8 cellular contexts compared by ENCODE assay signal in genomic region chrX:45849261-45849660, GRCh38.
DNase-seq lines count a peak whose midpoint lies in the region; ATAC-seq, FAIRE-seq and TF ChIP-seq lines count a peak whose summit lies in the region.

No MANE protein-coding gene starts in this region.

- DNase-seq in CD8-positive, alpha-beta memory T cell: peak in 3 of 5 donors; percentile 16 to 45 (median 19)
- peak; percentile 57 for DNase-seq in HCT116 (ENCODE audit: low read depth, low spot score)
- no peak for DNase-seq in RWPE2 (ENCODE audit: low spot score)
- peak; percentile 88 for DNase-seq in choroid plexus epithelial cell (ENCODE audit: low read depth)
- no peak for DNase-seq in mesothelial cell of epicardium (ENCODE audit: low spot score in 2 of 2, unreplicated experiment in 2 of 2)
- no peak for DNase-seq in GM12891 (ENCODE audit: insufficient read length, low spot score)

- POLR2A ChIA-PET in CD8-positive, alpha-beta memory T cell (lab: Charles Lee): no interaction called here
- POLR2A ChIA-PET in HCT116 (lab: Charles Lee): no interaction called here

- no peaks in the 10 kb centered on the region for H3K9me3 ChIP-seq in CD8-positive, alpha-beta memory T cell (ENCODE audit: low read length)
- no peaks in the 10 kb centered on the region for H3K9me3 ChIP-seq in HCT116 (ENCODE audit: control insufficient read depth in 1 of 2, insufficient read depth in 1 of 2, low read depth in 1 of 2, low read length in 2 of 2)
- H3K9me3 ChIP-seq in RWPE2 (ENCODE audit: severe bottlenecking): no peaks in the 10 kb centered on the region

- peak overlapping the region; percentile 93 to 96 (median 95) for H3K4me3 Mint-ChIP-seq in CD8-positive, alpha-beta memory T cell
- peak overlapping the region; percentile 90 for H3K4me3 Mint-ChIP-seq in mesothelial cell of epicardium

- no peak overlapping the region for H3K27ac ChIP-seq in CD8-positive, alpha-beta memory T cell (ENCODE audit: low read depth, low read length)
- H3K27ac ChIP-seq in HCT116 (ENCODE audit: low read depth, low read length) (peak overlapping the region; percentile 87; the same call in 1 of the 2 replicates), RWPE2 (ENCODE audit: poor library complexity, severe bottlenecking) (peak overlapping the region; percentile 86)

- H4K20me1 ChIP-seq in HCT116 (ENCODE audit: insufficient read depth): no peaks in the 10 kb centered on the region

- H3K27me3 ChIP-seq in CD8-positive, alpha-beta memory T cell (ENCODE audit: insufficient read depth, low read length, poor library complexity, severe bottlenecking): no peaks in the 10 kb centered on the region
- H3K27me3 ChIP-seq in HCT116 (ENCODE audit: insufficient read depth, low read length) (no peaks in the 10 kb centered on the region), RWPE2 (ENCODE audit: insufficient read depth, poor library complexity, severe bottlenecking) (no peaks in the 10 kb centered on the region)

- H2AFZ ChIP-seq in HCT116 (ENCODE audit: low read depth, low read length, poor library complexity, severe bottlenecking): no peak overlapping the region

- peak overlapping the region; percentile 72 for H3K4me2 ChIP-seq in HCT116 (ENCODE audit: low read length)

- peaks cover 0 to 3% of the 10 kb centered on the region in 2 donors for H3K27me3 Mint-ChIP-seq in CD8-positive, alpha-beta memory T cell
- H3K27me3 Mint-ChIP-seq in mesothelial cell of epicardium (ENCODE audit: low read depth): peaks cover 6% of the 10 kb centered on the region

- H3K9ac ChIP-seq in HCT116 (ENCODE audit: low read length): peak overlapping the region; percentile 93

- CTCF ChIA-PET in CD8-positive, alpha-beta memory T cell (lab: Charles Lee): interaction anchor here (2.8 to 4.1 kb wide), 2 partner anchors 43 to 47 kb away, joined by 10 to 28 read pairs; no protein-coding TSS in a partner anchor
- CTCF ChIA-PET in HCT116 (lab: Charles Lee): interaction anchor here (0.6 to 1.0 kb wide), 2 partner anchors 25 to 527 kb away, joined by 3 read pairs; no protein-coding TSS in a partner anchor

- RAD21 ChIA-PET in HCT116 (lab: Charles Lee; ENCODE audit: low non-redundant PET in 1 of 2, low total read pairs in 2 of 2, uncharacterized antibody in 2 of 2, unreplicated experiment in 2 of 2): no interaction called here

- peak overlapping the region in 5 of 8 donors; percentile 2 to 92 (median 63) for H3K27ac Mint-ChIP-seq in CD8-positive, alpha-beta memory T cell
- H3K27ac Mint-ChIP-seq in mesothelial cell of epicardium: peak overlapping the region; percentile 84

- intact Hi-C loops in HCT116 (cut with micrococcal nuclease): loop anchor here (5.0 to 10.0 kb wide), 2 partner anchors 416 to 528 kb away; no protein-coding TSS in a partner anchor

- H3K4me3 ChIP-seq in CD8-positive, alpha-beta memory T cell (ENCODE audit: low read length): peak overlapping the region; percentile 65
- H3K4me3 ChIP-seq in HCT116 (replicated peaks in 1 of 2; ENCODE audit: low read depth in 1 of 2, low read length in 2 of 2) (peak overlapping the region; percentile 76 to 81), RWPE2 (ENCODE audit: severe bottlenecking) (peak overlapping the region; percentile 92), choroid plexus epithelial cell (ENCODE audit: low read depth, low read length) (peak overlapping the region; percentile 68)

- no peak for ATAC-seq in HCT116
- ATAC-seq in RWPE2 (ENCODE audit: low read depth): peak; percentile 46
- no peak for ATAC-seq in HG02763 (IDR thresholded peaks at IDR 0.05; ENCODE audit: unreplicated experiment)
- ATAC-seq in HG03139 (IDR thresholded peaks at IDR 0.05; ENCODE audit: unreplicated experiment): no peak

- peaks cover 18 to 21% (median 18%) of the 10 kb centered on the region in 3 donors for H3K4me1 Mint-ChIP-seq in CD8-positive, alpha-beta memory T cell
- H3K4me1 Mint-ChIP-seq in mesothelial cell of epicardium: peaks cover 22% of the 10 kb centered on the region

- TF ChIP-seq POLR2A in HCT116 (IDR thresholded peaks at IDR 0.05; ENCODE audit: borderline replicate concordance, extremely low read depth, insufficient read depth, insufficient read length) (no peak), GM12891 (IDR thresholded peaks at IDR 0.05; ENCODE audit: low read depth, low read length) (no peak)

- TF ChIP-seq CTCF in HCT116 (IDR thresholded peaks at IDR 0.05 in 2 of 3, conservative IDR thresholded peaks at IDR 0.05 in 1 of 3; ENCODE audit: borderline replicate concordance in 1 of 3, insufficient read depth in 1 of 3, low read depth in 2 of 3, low read length in 2 of 3): peak in 1 of 3 experiments; percentile 21; a peak in 1 of 6 replicates
- peak; percentile 59 for TF ChIP-seq CTCF in RWPE2 (IDR thresholded peaks at IDR 0.05; ENCODE audit: poor library complexity, severe bottlenecking)
- peak; percentile 48 for TF ChIP-seq CTCF in choroid plexus epithelial cell (conservative IDR thresholded peaks at IDR 0.05; ENCODE audit: low read depth, low read length)
- no peak for TF ChIP-seq CTCF in mesothelial cell of epicardium (IDR thresholded peaks at IDR 0.05; ENCODE audit: unreplicated experiment)

- peaks cover 0 to 17% (median 1%) of the 10 kb centered on the region in 3 donors for H3K36me3 Mint-ChIP-seq in CD8-positive, alpha-beta memory T cell
- H3K36me3 Mint-ChIP-seq in mesothelial cell of epicardium: peaks cover 9% of the 10 kb centered on the region

- no peak for TF ChIP-seq RAD21 in HCT116 (IDR thresholded peaks at IDR 0.05; ENCODE audit: low read depth)

- H3K9me3 Mint-ChIP-seq in CD8-positive, alpha-beta memory T cell: peaks cover 0 to 1% (median 0%) of the 10 kb centered on the region in 5 donors
- H3K9me3 Mint-ChIP-seq in mesothelial cell of epicardium: peaks cover 9% of the 10 kb centered on the region

- peaks cover 69% of the 10 kb centered on the region for H3K79me2 ChIP-seq in HCT116 (ENCODE audit: insufficient read depth, low read length)

- no TSS peak for BruUV-seq in HCT116 (replicated peaks; lab: Mats Ljungman, UMichigan)

- no peak for FAIRE-seq in GM12891 (lab: Jason Lieb, UNC)

- H3K36me3 ChIP-seq in CD8-positive, alpha-beta memory T cell (ENCODE audit: insufficient read depth, low read length): no peaks in the 10 kb centered on the region
- peaks cover 7 to 35% of the 10 kb centered on the region in 2 experiments; a peak in 3 of 4 replicates for H3K36me3 ChIP-seq in HCT116 (ENCODE audit: control insufficient read depth in 1 of 2, insufficient read depth in 2 of 2, low read length in 2 of 2)
- H3K36me3 ChIP-seq in RWPE2 (ENCODE audit: low read depth): peaks cover 52% of the 10 kb centered on the region

- H3K9me2 ChIP-seq in HCT116 (ENCODE audit: insufficient read depth): no peaks in the 10 kb centered on the region

- H3K4me1 ChIP-seq in CD8-positive, alpha-beta memory T cell (ENCODE audit: insufficient read depth, low read length): no peaks in the 10 kb centered on the region
- H3K4me1 ChIP-seq in HCT116 (ENCODE audit: control insufficient read depth in 1 of 2, insufficient read depth in 2 of 2, low read length in 2 of 2) (peaks cover 18 to 65% of the 10 kb centered on the region in 2 experiments), RWPE2 (ENCODE audit: insufficient read depth, poor library complexity, severe bottlenecking) (peaks cover 33% of the 10 kb centered on the region)

TF ChIP-seq in HCT116, 20 proteins besides CTCF, POLR2A, EP300 and RAD21 (continues in another document):
- TF ChIP-seq REST (IDR thresholded peaks at IDR 0.05; ENCODE audit: low read depth): no peak

TF ChIP-seq in GM12891, 5 proteins besides CTCF, POLR2A, EP300 and RAD21:
- TF ChIP-seq POU2F2 (IDR thresholded peaks at IDR 0.05; ENCODE audit: low read depth, low read length) (no peak), POLR2AphosphoS5 (IDR thresholded peaks at IDR 0.05; ENCODE audit: low read depth, low read length) (no peak), TAF1 (IDR thresholded peaks at IDR 0.05; ENCODE audit: low read depth, low read length) (no peak), SPI1 (IDR thresholded peaks at IDR 0.05; ENCODE audit: low read depth, low read length) (no peak), PAX5 (IDR thresholded peaks at IDR 0.05; ENCODE audit: insufficient read depth, low read length, severe bottlenecking) (no peak)

Comparison
In these comparisons a context has a peak if more than half of its experiments do, and no peak if none do; other contexts are left out.
1. DNase-seq: peak in CD8-positive, alpha-beta memory T cell (3 of 5), HCT116 (single experiment) and choroid plexus epithelial cell (single experiment); none in RWPE2 (single experiment), mesothelial cell of epicardium (0 of 2) and GM12891 (single experiment).
2. Peak in every context shown above with its lines, with median percentiles within 50 percentile points of each other: H3K4me3 ChIP-seq.